In genomic region chr18:44835555-44836156, GRCh38 we compare ENCODE assay signal across 14 cellular contexts.
DNase-seq lines count a peak whose midpoint lies in the region; ATAC-seq and TF ChIP-seq lines count a peak whose summit lies in the region.
"Had no signal": no experiment of that assay in that cellular context is flagged by ENCODE, and none has a peak within 500 bp of the region (broad histone marks: within the 10 kb centered on the region; RNA-seq: fewer than 3 reads in every experiment).

No MANE protein-coding gene starts in this region.

- no peak overlapping the region for H3K9ac ChIP-seq in colonic mucosa (ENCODE audit: low read depth in 2 of 2, low read length in 2 of 2)

- H3K4me3 ChIP-seq in cardiac muscle cell, result no peak overlapping the region
- H3K4me3 ChIP-seq in osteoblast (ENCODE audit: insufficient read depth, low read length), result no peak overlapping the region
- no peak overlapping the region for H3K4me3 ChIP-seq in colonic mucosa
- H3K4me3 ChIP-seq: lung had no signal

- no peaks in the 10 kb centered on the region for H4K20me1 ChIP-seq in osteoblast (ENCODE audit: insufficient read depth, low read length)

- H3K27me3 ChIP-seq in cardiac muscle cell, result no peaks in the 10 kb centered on the region
- H3K27me3 ChIP-seq in osteoblast (ENCODE audit: insufficient read depth, low read length), result no peaks in the 10 kb centered on the region
- no peaks in the 10 kb centered on the region for H3K27me3 ChIP-seq in colonic mucosa

- no peak overlapping the region for H2AFZ ChIP-seq in osteoblast (ENCODE audit: low read length)

- H3K27ac ChIP-seq in cardiac muscle cell, result peak overlapping the region; percentile 61
- no peak overlapping the region for H3K27ac ChIP-seq in osteoblast (ENCODE audit: low read depth, low read length)
- no peak overlapping the region for H3K27ac ChIP-seq in colonic mucosa

- no peak overlapping the region for H3K4me2 ChIP-seq in osteoblast (ENCODE audit: insufficient read depth, low read length)

- H3K4me1 ChIP-seq in cardiac muscle cell (ENCODE audit: low read depth), result peaks cover 31% of the 10 kb centered on the region
- no peaks in the 10 kb centered on the region for H3K4me1 ChIP-seq in osteoblast (ENCODE audit: insufficient read depth, low read length)
- H3K4me1 ChIP-seq in colonic mucosa, result peaks cover 8% of the 10 kb centered on the region

- intact Hi-C loops in Right ventricle myocardium inferior (cut with DNase I), result no loop called here
- intact Hi-C loops in colonic mucosa (cut with DNase I), result no loop called here

- H3K9me3 ChIP-seq in cardiac muscle cell (ENCODE audit: low read depth), result no peaks in the 10 kb centered on the region
- H3K9me3 ChIP-seq in osteoblast (ENCODE audit: low read depth, low read length), result no peaks in the 10 kb centered on the region
- no peaks in the 10 kb centered on the region for H3K9me3 ChIP-seq in colonic mucosa

- no peak for ATAC-seq in Right ventricle myocardium inferior

- no peaks in the 10 kb centered on the region for H3K79me2 ChIP-seq in osteoblast (ENCODE audit: insufficient read depth, low read length)

- DNase-seq in cardiac muscle cell (ENCODE audit: low read depth in 1 of 2, low spot score in 1 of 2), result no peak
- DNase-seq in Right ventricle myocardium inferior (ENCODE audit: missing footprints), result no peak
- peak; percentile 55 for DNase-seq in globus pallidus (ENCODE audit: low spot score)
- DNase-seq in osteoblast (ENCODE audit: insufficient read length, low spot score, missing footprints), result peak; percentile 25
- DNase-seq in NCI-H1694 (lab: John Stamatoyannopoulos, UW), result no peak
- DNase-seq in LoVo (ENCODE audit: low spot score), result no peak
- DNase-seq in NCI-H1105 treated with DMSO at 0.1 percent for 48 hours (lab: John Stamatoyannopoulos, UW), result no peak
- DNase-seq in colonic mucosa, result no peak
- DNase-seq: ACHN; activated gamma-delta T cell treated with Interleukin-2 at 50 U/mL for 16 hours; effector CD4-positive, alpha-beta T cell; NCI-H2029; stimulated activated CD4-positive, alpha-beta T cell treated with anti-CD3 and anti-CD28 coated beads, Interleukin-4, amount 100 ng/mL, for 24 hours had no signal

- no peak for TF ChIP-seq CTCF in cardiac muscle cell (IDR thresholded peaks at IDR 0.05; ENCODE audit: low read depth, low read length)
- TF ChIP-seq CTCF in osteoblast (IDR thresholded peaks at IDR 0.05; ENCODE audit: extremely low read depth, low read depth, low read length), result no peak
- TF ChIP-seq CTCF in colonic mucosa (IDR thresholded peaks at IDR 0.05), result no peak

- H3K36me3 ChIP-seq in cardiac muscle cell (no peaks in the 10 kb centered on the region), osteoblast (ENCODE audit: insufficient read depth, low read length) (no peaks in the 10 kb centered on the region), colonic mucosa (no peaks in the 10 kb centered on the region)

Comparison
In these comparisons a context has a peak if more than half of its experiments do, and no peak if none do; other contexts are left out.
1. DNase-seq: peak in globus pallidus (single experiment) and osteoblast (single experiment); none in cardiac muscle cell (0 of 2), Right ventricle myocardium inferior (single experiment), NCI-H1694 (single experiment), LoVo (single experiment), NCI-H1105 treated with DMSO at 0.1 percent for 48 hours (single experiment) and colonic mucosa (single experiment).